10 cellular contexts compared by ENCODE assay signal in the genomic region with DNA sequence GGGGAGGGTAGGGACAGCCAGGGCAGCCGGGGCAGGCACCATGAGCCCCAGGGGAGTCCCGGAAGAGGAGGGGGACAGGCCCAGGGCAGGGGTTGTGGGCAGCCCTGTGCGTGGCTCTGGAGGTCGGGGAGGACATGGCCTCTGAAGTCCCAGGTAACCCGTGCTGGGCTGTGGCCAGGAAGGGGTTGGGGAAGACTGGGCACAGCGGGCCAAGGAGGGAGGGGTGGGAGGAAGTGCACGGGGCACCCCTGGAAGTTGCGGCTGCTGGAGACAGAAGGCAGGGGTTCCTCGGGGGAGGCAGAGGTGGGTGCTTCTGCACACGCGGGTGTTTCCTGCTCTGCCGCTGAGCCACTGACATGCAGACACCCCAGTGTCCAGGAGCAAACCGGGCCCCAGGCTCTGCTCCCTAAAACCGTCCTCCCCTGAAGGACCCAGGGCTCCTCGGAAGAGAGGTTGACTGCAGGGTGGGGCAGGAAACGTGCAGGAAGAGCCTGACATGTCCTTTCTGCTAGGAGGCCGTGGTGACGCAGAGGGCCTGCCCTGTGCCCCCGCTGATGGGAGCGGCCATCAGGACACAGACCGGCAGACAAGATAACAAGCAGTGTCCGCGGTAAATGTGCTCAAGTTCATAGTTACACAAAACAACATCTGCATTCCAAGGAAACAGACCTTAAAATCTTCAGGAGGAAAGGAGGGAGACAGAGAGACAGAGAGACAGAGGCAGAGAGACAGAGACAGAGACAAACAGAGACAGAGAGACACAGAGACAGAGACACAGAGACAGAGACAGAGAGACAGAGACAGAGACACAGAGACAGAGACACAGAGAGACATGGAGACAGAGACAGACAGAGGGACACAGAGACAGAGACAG. TPM values are rescaled to one million over a fixed set of nuclear protein-coding genes. Genes with fewer than 3 reads are reported as not detected.
A peak's percentile ranks its signal among the peaks of the same experiment; 100 is the strongest.
DNase-seq lines count a peak whose midpoint lies in the region; ATAC-seq and TF ChIP-seq lines count a peak whose summit lies in the region.
"Had no signal": no experiment of that assay in that cellular context is flagged by ENCODE, and none has a peak within 500 bp of the region (broad histone marks: within the 10 kb centered on the region; RNA-seq: fewer than 3 reads in every experiment).

No MANE protein-coding gene starts in this region.

- H3K36me3 ChIP-seq in adrenal gland (replicated peaks in 1 of 2) = no peaks in the 10 kb centered on the region
- H3K36me3 ChIP-seq: tibial nerve had no signal

- H3K27me3 ChIP-seq in adrenal gland = no peaks in the 10 kb centered on the region
- H3K27me3 ChIP-seq: tibial nerve had no signal

- DNase-seq in Right ventricle myocardium inferior (ENCODE audit: missing footprints) = peak; percentile 90
- no peak for DNase-seq in cardiac septum (ENCODE audit: low spot score)
- DNase-seq in adrenal gland = peak; percentile 87 to 96 (median 90)
- peak; percentile 35 for DNase-seq in medulla oblongata (ENCODE audit: extremely low spot score)
- DNase-seq in hypothalamus (lab: John Stamatoyannopoulos, UW) = no peak
- no peak for DNase-seq in DMS153 (lab: John Stamatoyannopoulos, UW)
- DNase-seq in RKO (ENCODE audit: low spot score) = no peak

- ATAC-seq in Right ventricle myocardium inferior (peak; percentile 47), HG02763 (IDR thresholded peaks at IDR 0.05; ENCODE audit: unreplicated experiment) (no peak)

- TF ChIP-seq CTCF in adrenal gland (IDR thresholded peaks at IDR 0.05) = no peak

- H3K9me3 ChIP-seq in adrenal gland (replicated peaks in 1 of 3) = no peaks in the 10 kb centered on the region
- H3K9me3 ChIP-seq: tibial nerve had no signal

- 9 to 17% (median 13%) methylated on average over 22 to 23 of the region's 23 CpGs for WGBS in adrenal gland, 4 donors

- H3K27ac ChIP-seq in adrenal gland = peak overlapping the region; percentile 42 to 96 (median 93)

- peak; percentile 8 to 60 for TF ChIP-seq POLR2A in adrenal gland (IDR thresholded peaks at IDR 0.05)

- intact Hi-C loops in Right ventricle myocardium inferior (cut with DNase I) (no loop called here), cardiac septum (cut with DNase I) (no loop called here), adrenal gland (cut with DNase I) (no loop called here)

- H3K4me1 ChIP-seq in adrenal gland (replicated peaks in 1 of 2) = peaks cover 70 to 71% of the 10 kb centered on the region in 2 donors

- no peak overlapping the region for H3K4me3 ChIP-seq in adrenal gland
- H3K4me3 ChIP-seq: tibial nerve had no signal

RNA-seq across cellular contexts. Expression of gene TNNI2, which starts 5.7 kb away (rescaled TPM):
- 0.35 TPM for total RNA-seq in Right ventricle myocardium inferior
- 0.78 TPM for total RNA-seq in cardiac septum
- total RNA-seq in adrenal gland = 1 to 10 TPM in 3 of 8 donors, under 1 TPM in 2, not detected in 3; 0.55 to 4.2 (median 1.4) TPM
- polyA plus RNA-seq in adrenal gland = 10 to 100 TPM in 2 of 3 donors, 1 to 10 TPM in 1; 1.9 to 21.8 (median 12.0) TPM
- total RNA-seq: astrocyte, tibial nerve had no signal

RNA-seq across cellular contexts. Expression of gene LSP1, which starts 8.4 kb away (rescaled TPM):
- total RNA-seq in Right ventricle myocardium inferior (22.5 TPM), cardiac septum (35.1 TPM), adrenal gland (100 to 1,000 TPM; 158 to 323 (median 250) TPM)
- polyA plus RNA-seq in adrenal gland = 1,000 to 10,000 TPM in 1 of 3 donors, 100 to 1,000 TPM in 2; 319 to 1,341 (median 324) TPM

RNA-seq across cellular contexts. Expression of gene SYT8, which starts 9.7 kb away (rescaled TPM):
- not detected for total RNA-seq in Right ventricle myocardium inferior
- total RNA-seq in cardiac septum = not detected
- 1 to 10 TPM in 1 of 8 donors, under 1 TPM in 1, not detected in 6; 0.61 to 1.2 TPM for total RNA-seq in adrenal gland
- 1 to 10 TPM in 1 of 3 donors, under 1 TPM in 1, not detected in 1; 0.91 to 3.1 TPM for polyA plus RNA-seq in adrenal gland

RNA-seq across cellular contexts. Expression of gene PRR33, which starts 47.2 kb away (rescaled TPM):
- total RNA-seq in Right ventricle myocardium inferior = 5.0 TPM
- total RNA-seq in cardiac septum = 0.75 TPM
- total RNA-seq in adrenal gland = under 1 TPM in 4 of 8 donors, not detected in 4; 0.07 to 0.30 (median 0.15) TPM
- 1 to 10 TPM in 2 of 3 donors, not detected in 1; 1.1 to 2.3 TPM for polyA plus RNA-seq in adrenal gland
- total RNA-seq: astrocyte, tibial nerve had no signal

Comparison
In these comparisons a context has a peak if more than half of its experiments do, and no peak if none do; other contexts are left out.
1. DNase-seq: peak in Right ventricle myocardium inferior (single experiment), adrenal gland (7 of 7) and medulla oblongata (single experiment); none in cardiac septum (single experiment), hypothalamus (0 of 51), DMS153 (single experiment) and RKO (single experiment).